8 cellular contexts compared by ENCODE assay signal in the genomic region with DNA sequence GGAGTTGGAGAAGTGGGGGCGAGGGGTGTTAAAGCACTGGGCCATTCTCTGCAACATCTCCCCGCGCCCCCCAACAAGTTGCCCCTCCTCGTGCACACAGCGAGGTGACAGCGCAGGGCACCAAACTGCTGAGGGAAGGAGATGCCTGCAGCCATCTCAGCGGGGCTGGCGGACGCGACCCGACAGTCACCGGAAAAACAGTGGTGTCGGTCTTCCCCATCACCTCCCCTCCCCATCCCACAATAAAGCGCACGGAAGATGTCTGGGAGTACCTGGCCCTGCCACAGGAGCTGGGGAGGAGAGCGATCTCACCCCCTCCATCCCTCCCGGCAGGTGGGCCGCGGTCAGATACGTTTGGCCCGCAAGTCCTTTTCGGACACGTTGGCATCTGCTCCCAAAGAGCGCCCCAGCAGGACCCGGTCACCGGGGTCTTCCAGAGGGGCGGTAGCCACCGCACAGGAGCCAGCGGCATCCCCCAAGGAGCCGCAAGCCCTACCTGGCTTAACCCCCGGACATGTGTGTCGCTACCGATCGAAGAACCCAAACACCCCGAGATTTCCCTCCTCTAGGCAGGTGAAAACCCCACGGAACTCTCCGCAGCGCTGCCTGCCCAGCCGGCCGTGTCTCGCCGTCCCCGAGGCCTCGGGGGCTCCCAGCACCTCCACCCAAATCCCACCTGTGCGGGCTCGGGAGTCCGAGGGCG. TPM values are rescaled to one million over a fixed set of nuclear protein-coding genes. Genes with fewer than 3 reads are reported as not detected.
DNase-seq lines count a peak whose midpoint lies in the region; ATAC-seq and TF ChIP-seq lines count a peak whose summit lies in the region.

No MANE protein-coding gene starts in this region.

- H3K27me3 ChIP-seq in BJ (ENCODE audit: control insufficient read depth, insufficient read depth, low read length) = no peaks in the 10 kb centered on the region
- peaks cover 24% of the 10 kb centered on the region; the same call in 1 of the 2 replicates for H3K27me3 ChIP-seq in H9 (ENCODE audit: insufficient read depth, low read length)

- H3K9me3 Mint-ChIP-seq in H9 = no peaks in the 10 kb centered on the region
- no peaks in the 10 kb centered on the region for H3K9me3 Mint-ChIP-seq in activated T-cell treated with anti-CD3 and anti-CD28 coated beads, Interleukin-2, amount 50 U/mL, for 72 hours
- no peaks in the 10 kb centered on the region for H3K9me3 Mint-ChIP-seq in stimulated activated naive CD8-positive, alpha-beta T cell treated with anti-CD3 and anti-CD28 coated beads, Interleukin-15, amount 100 ng/mL, for 72 hours

- H2AK5ac ChIP-seq in H9 (ENCODE audit: insufficient read length, low read length) = no peak overlapping the region

- H3K18ac ChIP-seq in H9 (ENCODE audit: insufficient read length, low read depth, low read length) = no peak overlapping the region

- intact Hi-C loops in head of caudate nucleus (cut with DNase I) = no loop called here

- H3K36me3 Mint-ChIP-seq in H9 (ENCODE audit: insufficient read depth in 1 of 3, low read depth in 3 of 3) = no peaks in the 10 kb centered on the region; a peak in 1 of 7 replicates
- H3K36me3 Mint-ChIP-seq in activated T-cell treated with anti-CD3 and anti-CD28 coated beads, Interleukin-2, amount 50 U/mL, for 72 hours (ENCODE audit: insufficient read depth in 2 of 2) = peaks cover 1 to 2% of the 10 kb centered on the region in 2 donors

- H2AFZ ChIP-seq in H9 (ENCODE audit: low read length) = no peak overlapping the region

- no peak for DNase-seq in BJ (ENCODE audit: low read depth)
- peak; percentile 49 for DNase-seq in H9
- peak; percentile 15 to 16 for DNase-seq in activated T-cell treated with anti-CD3 and anti-CD28 coated beads, Interleukin-2, amount 50 U/mL, for 72 hours
- peak; percentile 15 to 31 for DNase-seq in stimulated activated naive CD8-positive, alpha-beta T cell treated with anti-CD3 and anti-CD28 coated beads, Interleukin-15, amount 100 ng/mL, for 72 hours
- DNase-seq in NCI-H2107 treated with DMSO at 0.1 percent for 48 hours (lab: John Stamatoyannopoulos, UW; ENCODE audit: unreplicated experiment) = no peak
- DNase-seq in NCI-H2227 (lab: John Stamatoyannopoulos, UW; ENCODE audit: unreplicated experiment) = no peak
- no peak for DNase-seq in head of caudate nucleus

- H4K8ac ChIP-seq in H9 (replicated peaks; ENCODE audit: insufficient read length, low read depth, low read length) = no peak overlapping the region

- H3K4me2 ChIP-seq in H9 (ENCODE audit: insufficient read depth, insufficient read length, low read length) = peak overlapping the region; percentile 62

- peaks cover 24% of the 10 kb centered on the region for H3K23me2 ChIP-seq in H9 (ENCODE audit: insufficient read length, low read depth, low read length, poor library complexity, severe bottlenecking)

- no CpG with 5 or more reads among the region's 48 CpGs for WGBS in H9 (ENCODE audit: extremely low coverage, insufficient read length, low lambda C conversion rate)

- no peak overlapping the region for H3T11ph ChIP-seq in H9 (ENCODE audit: low read length)

- peak overlapping the region; percentile 6 for H3K9ac ChIP-seq in H9 (ENCODE audit: extremely low read depth, insufficient read length, low read length)

- H3K4ac ChIP-seq in H9 (ENCODE audit: low read depth, low read length) = no peak overlapping the region

- H2BK5ac ChIP-seq in H9 (ENCODE audit: insufficient read length, low read length) = no peak overlapping the region

- H3K56ac ChIP-seq in H9 (ENCODE audit: insufficient read length, low read depth, low read length) = no peak overlapping the region

- no peaks in the 10 kb centered on the region for H3K79me2 ChIP-seq in H9 (ENCODE audit: insufficient read depth, low read length)

- no peak overlapping the region for H4K91ac ChIP-seq in H9 (ENCODE audit: insufficient read length, low read depth, low read length)

- POLR2A ChIA-PET in BJ (lab: Charles Lee) = no interaction called here

- CTCF ChIA-PET in BJ (lab: Yijun Ruan, JAX) = no interaction called here

- H2BK120ac ChIP-seq in H9 (ENCODE audit: low read depth, low read length, poor library complexity, severe bottlenecking) = no peak overlapping the region

- H4K5ac ChIP-seq in H9 (ENCODE audit: insufficient read length, low read depth, low read length) = no peak overlapping the region

- H3K27ac ChIP-seq in H9 (ENCODE audit: insufficient read length, low read depth, low read length) = no peak overlapping the region

- H3K4me3 Mint-ChIP-seq in H9 = peak overlapping the region; percentile 71 to 91
- peak overlapping the region; percentile 87 for H3K4me3 Mint-ChIP-seq in activated T-cell treated with anti-CD3 and anti-CD28 coated beads, Interleukin-2, amount 50 U/mL, for 72 hours
- H3K4me3 Mint-ChIP-seq in stimulated activated naive CD8-positive, alpha-beta T cell treated with anti-CD3 and anti-CD28 coated beads, Interleukin-15, amount 100 ng/mL, for 72 hours = peak overlapping the region; percentile 91 to 93

- no peak for TF ChIP-seq CTCF in BJ (IDR thresholded peaks at IDR 0.05; ENCODE audit: insufficient read depth, low read depth, low read length)
- no peak for TF ChIP-seq CTCF in H9 (conservative IDR thresholded peaks at IDR 0.05)

- no peak overlapping the region for H2BK20ac ChIP-seq in H9 (ENCODE audit: low read depth, low read length, poor library complexity, severe bottlenecking)

- no peaks in the 10 kb centered on the region for H3K36me3 ChIP-seq in BJ (ENCODE audit: control insufficient read depth, insufficient read depth, low read length)

- H3K14ac ChIP-seq in H9 (ENCODE audit: insufficient read depth, low read length) = no peak overlapping the region

- H2BK12ac ChIP-seq in H9 (ENCODE audit: insufficient read length, low read depth, low read length) = no peak overlapping the region

- H3K4me3 ChIP-seq in BJ (ENCODE audit: low read depth, low read length) = peak overlapping the region; percentile 94
- peak overlapping the region; percentile 74 for H3K4me3 ChIP-seq in iPS-18c (ENCODE audit: insufficient read depth, low read depth, low read length)

- H3K23ac ChIP-seq in H9 (ENCODE audit: insufficient read length, low read depth, low read length) = no peak overlapping the region

- H3K4me1 Mint-ChIP-seq in H9 = peaks cover 17% of the 10 kb centered on the region in 2 experiments
- H3K4me1 Mint-ChIP-seq in activated T-cell treated with anti-CD3 and anti-CD28 coated beads, Interleukin-2, amount 50 U/mL, for 72 hours (ENCODE audit: low read depth) = peaks cover 12% of the 10 kb centered on the region
- H3K4me1 Mint-ChIP-seq in stimulated activated naive CD8-positive, alpha-beta T cell treated with anti-CD3 and anti-CD28 coated beads, Interleukin-15, amount 100 ng/mL, for 72 hours = peaks cover 31% of the 10 kb centered on the region

- H2BK15ac ChIP-seq in H9 (ENCODE audit: low read depth, low read length) = no peak overlapping the region

- no peaks in the 10 kb centered on the region for H3K4me1 ChIP-seq in H9 (ENCODE audit: insufficient read depth, low read length)

- no peaks in the 10 kb centered on the region for H4K20me1 ChIP-seq in H9 (ENCODE audit: control insufficient read depth, insufficient read depth, insufficient read length)

- H3K27me3 Mint-ChIP-seq in H9 (ENCODE audit: low read depth) = peaks cover 69% of the 10 kb centered on the region
- peaks cover 58% of the 10 kb centered on the region for H3K27me3 Mint-ChIP-seq in activated T-cell treated with anti-CD3 and anti-CD28 coated beads, Interleukin-2, amount 50 U/mL, for 72 hours (ENCODE audit: low read depth)
- peaks cover 62% of the 10 kb centered on the region for H3K27me3 Mint-ChIP-seq in stimulated activated naive CD8-positive, alpha-beta T cell treated with anti-CD3 and anti-CD28 coated beads, Interleukin-15, amount 100 ng/mL, for 72 hours

- peak; percentile 49 to 53 for ATAC-seq in activated T-cell treated with anti-CD3 and anti-CD28 coated beads, Interleukin-2, amount 50 U/mL, for 72 hours (replicated peaks in 1 of 2)
- peak; percentile 61 for ATAC-seq in stimulated activated naive CD8-positive, alpha-beta T cell treated with anti-CD3 and anti-CD28 coated beads, Interleukin-15, amount 100 ng/mL, for 72 hours

- H3K79me1 ChIP-seq in H9 (ENCODE audit: insufficient read depth, low read depth, low read length, poor library complexity, severe bottlenecking) = no peaks in the 10 kb centered on the region

- no peak overlapping the region for H3K27ac Mint-ChIP-seq in H9
- H3K27ac Mint-ChIP-seq in activated T-cell treated with anti-CD3 and anti-CD28 coated beads, Interleukin-2, amount 50 U/mL, for 72 hours = no peak overlapping the region
- peak overlapping the region in 1 of 2 donors; percentile 64 for H3K27ac Mint-ChIP-seq in stimulated activated naive CD8-positive, alpha-beta T cell treated with anti-CD3 and anti-CD28 coated beads, Interleukin-15, amount 100 ng/mL, for 72 hours

- H3K9me3 ChIP-seq in H9 (ENCODE audit: control insufficient read depth, low read depth, low read length) (no peaks in the 10 kb centered on the region), iPS-18c (ENCODE audit: control insufficient read depth, insufficient read depth, low read length) (no peaks in the 10 kb centered on the region)

RNA-seq across cellular contexts. Expression of gene ATP8B1, which starts 0.8 kb away (rescaled TPM):
- polyA plus RNA-seq in BJ (2011; rRNA removed) = 53.3 and 84.5 TPM in 2 replicates
- polyA minus RNA-seq in BJ (2011; rRNA and poly(A)+ RNA removed) = 58.2 and 60.0 TPM in 2 replicates
- total RNA-seq in H9 (2021) = 0.53 and 1.1 TPM in 2 replicates
- not detected for total RNA-seq in activated T-cell treated with anti-CD3 and anti-CD28 coated beads, Interleukin-2, amount 50 U/mL, for 72 hours

Comparison
In these comparisons a context has a peak if more than half of its experiments do, and no peak if none do; other contexts are left out.
1. DNase-seq: peak in H9 (single experiment), activated T-cell treated with anti-CD3 and anti-CD28 coated beads, Interleukin-2, amount 50 U/mL, for 72 hours (2 of 2) and stimulated activated naive CD8-positive, alpha-beta T cell treated with anti-CD3 and anti-CD28 coated beads, Interleukin-15, amount 100 ng/mL, for 72 hours (2 of 2); none in BJ (single experiment), NCI-H2107 treated with DMSO at 0.1 percent for 48 hours (single experiment), NCI-H2227 (single experiment) and head of caudate nucleus (0 of 42).
2. Peak in every context shown above with its lines, with median percentiles within 50 percentile points of each other: H3K4me3 Mint-ChIP-seq.